Comparison of ENCODE assay signal across 10 cellular contexts in the genomic region with DNA sequence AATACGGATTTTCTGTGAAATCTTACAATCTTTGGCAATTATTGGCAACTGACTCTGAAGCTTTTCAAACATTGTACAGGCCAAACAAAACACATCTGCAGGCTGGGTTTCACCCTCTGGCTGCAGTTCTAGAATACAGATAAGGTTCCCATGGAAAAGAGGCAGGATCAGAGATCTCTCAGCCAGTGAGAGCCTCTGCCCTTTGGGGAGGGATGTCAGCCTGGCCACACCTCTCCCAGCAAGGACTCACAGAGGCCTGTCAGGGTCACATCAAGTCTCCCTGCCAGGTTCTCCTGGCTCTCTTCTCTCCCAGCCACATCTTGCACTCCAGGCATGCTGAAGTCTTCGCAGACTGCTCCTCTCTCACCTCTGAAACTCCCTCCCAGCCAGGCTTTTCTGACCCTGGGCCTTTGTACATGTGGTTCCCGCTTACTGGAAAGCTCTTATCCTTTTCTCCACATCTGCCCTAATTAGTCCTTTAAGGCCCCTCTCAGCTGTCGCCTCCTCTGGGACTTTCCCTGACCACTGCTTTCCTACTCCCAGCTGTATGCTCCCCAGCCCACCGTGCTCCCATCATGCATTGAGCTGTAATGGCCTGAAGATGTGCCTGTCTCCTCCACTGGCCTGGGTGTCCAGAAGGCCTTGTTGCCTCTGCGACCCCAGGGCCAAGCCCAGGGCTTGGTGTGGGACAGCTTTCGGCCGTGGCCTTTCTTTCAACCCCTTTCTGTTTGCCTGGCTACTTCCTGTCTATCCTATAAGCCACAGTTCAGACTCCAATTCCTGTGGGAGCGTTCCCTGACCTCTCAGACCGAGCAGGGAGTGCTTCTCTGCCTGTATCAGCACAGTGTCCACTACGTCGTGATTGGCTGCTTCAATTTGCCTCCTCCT. TPM values are rescaled to one million over a fixed set of nuclear protein-coding genes. Genes with fewer than 3 reads are reported as not detected.
DNase-seq lines count a peak whose midpoint lies in the region; ATAC-seq, FAIRE-seq and TF ChIP-seq lines count a peak whose summit lies in the region.
"Had no signal": no experiment of that assay in that cellular context is flagged by ENCODE, and none has a peak within 500 bp of the region (broad histone marks: within the 10 kb centered on the region; RNA-seq: fewer than 3 reads in every experiment).

No MANE protein-coding gene starts in this region.

- no peak overlapping the region for H3K4me2 ChIP-seq in endothelial cell of umbilical vein (ENCODE audit: insufficient read depth, low read length)

- dilution Hi-C loops in endothelial cell of umbilical vein (cut with MboI; ENCODE audit: extremely low pct_ligation_motif_present, low sequenced_read_pairs), result no loop called here

- no peaks in the 10 kb centered on the region for H3K79me2 ChIP-seq in endothelial cell of umbilical vein (ENCODE audit: control insufficient read depth, insufficient read depth, low read length)

- peak; percentile 44 for DNase-seq in AG09319 (ENCODE audit: extremely low read depth, low read depth)
- DNase-seq in NCI-H82 treated with DMSO at 0.1 percent for 48 hours (lab: John Stamatoyannopoulos, UW; ENCODE audit: unreplicated experiment), result peak; percentile 82
- DNase-seq in endothelial cell of umbilical vein (ENCODE audit: low read depth, low spot score), result peak; percentile 90
- DNase-seq in effector memory CD4-positive, alpha-beta T cell, result no peak
- DNase-seq in GF-D8 (lab: John Stamatoyannopoulos, UW), result no peak
- DNase-seq in activated effector memory CD4-positive, alpha-beta T cell treated with Interleukin-2 at 50 U/mL for 16 hours, result no peak
- DNase-seq: activated CD4-positive, alpha-beta T cell treated with anti-CD3 and anti-CD28 coated beads for 1 hour had no signal

- H3K4me3 ChIP-seq in endothelial cell of umbilical vein (replicated peaks in 1 of 3; ENCODE audit: insufficient read depth in 1 of 3, low read depth in 1 of 3, low read length in 3 of 3) (no peak overlapping the region), muscle layer of duodenum (ENCODE audit: low read depth in 1 of 2, low read length in 2 of 2) (no peak overlapping the region)
- H3K4me3 ChIP-seq in effector memory CD4-positive, alpha-beta T cell (ENCODE audit: insufficient read depth, low read depth, low read length, poor library complexity, severe bottlenecking), result no peak overlapping the region

- no peaks in the 10 kb centered on the region for H3K36me3 ChIP-seq in endothelial cell of umbilical vein (ENCODE audit: control insufficient read depth in 2 of 2, extremely low read depth in 1 of 2, insufficient read depth in 2 of 2, low read length in 2 of 2)
- H3K36me3 ChIP-seq in muscle layer of duodenum (ENCODE audit: control insufficient read depth in 1 of 2, insufficient read depth in 2 of 2, low read length in 2 of 2), result no peaks in the 10 kb centered on the region
- no peaks in the 10 kb centered on the region for H3K36me3 ChIP-seq in effector memory CD4-positive, alpha-beta T cell (ENCODE audit: control insufficient read depth, insufficient read depth, low read length)

- H3K27ac ChIP-seq in endothelial cell of umbilical vein (ENCODE audit: insufficient read depth, low read depth, low read length), result no peak overlapping the region
- peak overlapping the region; percentile 49 for H3K27ac ChIP-seq in muscle layer of duodenum (ENCODE audit: low read length)
- no peak overlapping the region for H3K27ac ChIP-seq in effector memory CD4-positive, alpha-beta T cell (ENCODE audit: insufficient read depth, low read length, poor library complexity, severe bottlenecking)

- no peak for TF ChIP-seq CTCF in AG09319 (IDR thresholded peaks at IDR 0.05; ENCODE audit: low read depth, low read length)
- TF ChIP-seq CTCF in endothelial cell of umbilical vein (IDR thresholded peaks at IDR 0.05; ENCODE audit: extremely low read depth in 1 of 2, insufficient read depth in 1 of 2, low read depth in 1 of 2, low read length in 2 of 2), result no peak

- H3K27me3 ChIP-seq in endothelial cell of umbilical vein (ENCODE audit: control insufficient read depth in 2 of 2, insufficient read depth in 2 of 2, low read length in 2 of 2) (peaks cover 0 to 1% of the 10 kb centered on the region in 2 experiments), muscle layer of duodenum (ENCODE audit: low read depth, low read length) (no peaks in the 10 kb centered on the region)
- no peaks in the 10 kb centered on the region for H3K27me3 ChIP-seq in effector memory CD4-positive, alpha-beta T cell (replicated peaks; ENCODE audit: control insufficient read depth, insufficient read depth, low read length, poor library complexity, severe bottlenecking)

- ATAC-seq in HG03354 (IDR thresholded peaks at IDR 0.05; ENCODE audit: poor library complexity, severe bottlenecking, unreplicated experiment), result no peak

- POLR2A ChIA-PET in endothelial cell of umbilical vein (lab: Charles Lee), result no interaction called here

- H4K20me1 ChIP-seq in endothelial cell of umbilical vein (replicated peaks; ENCODE audit: control insufficient read depth, extremely low read depth, insufficient read depth, low read length), result no peaks in the 10 kb centered on the region

- H3K4me1 ChIP-seq in endothelial cell of umbilical vein (ENCODE audit: control insufficient read depth, extremely low read depth, insufficient read depth, low read length) (peaks cover 11% of the 10 kb centered on the region), muscle layer of duodenum (ENCODE audit: control insufficient read depth in 1 of 2, insufficient read depth in 2 of 2, low read length in 2 of 2) (peaks cover 20 to 56% of the 10 kb centered on the region in 2 donors)
- no peaks in the 10 kb centered on the region for H3K4me1 ChIP-seq in effector memory CD4-positive, alpha-beta T cell (ENCODE audit: control insufficient read depth, insufficient read depth, low read length, poor library complexity, severe bottlenecking)

- no peak overlapping the region for H3K9ac ChIP-seq in endothelial cell of umbilical vein (replicated peaks; ENCODE audit: extremely low read depth, insufficient read depth, low read length)

- H3K9me3 ChIP-seq in endothelial cell of umbilical vein (replicated peaks; ENCODE audit: control insufficient read depth, insufficient read depth, low read length) (no peaks in the 10 kb centered on the region), muscle layer of duodenum (ENCODE audit: control insufficient read depth in 1 of 2, low read length in 2 of 2) (no peaks in the 10 kb centered on the region)
- no peaks in the 10 kb centered on the region for H3K9me3 ChIP-seq in effector memory CD4-positive, alpha-beta T cell (ENCODE audit: control insufficient read depth, low read length)

- H2AFZ ChIP-seq in endothelial cell of umbilical vein (ENCODE audit: low read depth, low read length), result peak overlapping the region; percentile 15

- no TSS peak for BruUV-seq in endothelial cell of umbilical vein (replicated peaks; lab: Mats Ljungman, UMichigan)

- CTCF ChIA-PET in endothelial cell of umbilical vein (lab: Charles Lee), result interaction anchor here (1.5 kb wide), 2 partner anchors 15 to 107 kb away, joined by 3 read pairs; no protein-coding TSS in a partner anchor

- intact Hi-C loops in endothelial cell of umbilical vein (cut with micrococcal nuclease), result loop anchor here (5.0 kb wide), 2 partner anchors 142 to 148 kb away; partner anchors contain the start of genes COPB2 and NMNAT3

- no peaks in the 10 kb centered on the region for H3K9me1 ChIP-seq in endothelial cell of umbilical vein (replicated peaks; ENCODE audit: control insufficient read depth, extremely low read depth, insufficient read depth, low read length)

- TF ChIP-seq POLR2A in endothelial cell of umbilical vein (IDR thresholded peaks at IDR 0.05; ENCODE audit: low read depth, low read length), result no peak

- FAIRE-seq in endothelial cell of umbilical vein (lab: Jason Lieb, UNC), result no peak

TF ChIP-seq in endothelial cell of umbilical vein, 7 proteins besides CTCF, POLR2A, EP300 and RAD21:
- TF ChIP-seq FOS (IDR thresholded peaks at IDR 0.05; ENCODE audit: borderline replicate concordance, insufficient read depth, low read length), result no peak
- no peak for TF ChIP-seq EZH2 (IDR thresholded peaks at IDR 0.05; ENCODE audit: borderline replicate concordance, low read depth, low read length, severe bottlenecking)
- no peak for TF ChIP-seq POLR2AphosphoS5 (IDR thresholded peaks at IDR 0.05; ENCODE audit: insufficient read depth, low read depth, low read length)
- TF ChIP-seq JUN (IDR thresholded peaks at IDR 0.05; ENCODE audit: borderline replicate concordance, insufficient read depth, insufficient read length, low read depth), result no peak
- TF ChIP-seq MYC (IDR thresholded peaks at IDR 0.05; ENCODE audit: low read depth, low read length), result no peak
- TF ChIP-seq GATA2 (IDR thresholded peaks at IDR 0.05; ENCODE audit: insufficient read depth, insufficient read length, low read depth, low read length), result no peak
- TF ChIP-seq, protein P1, sequence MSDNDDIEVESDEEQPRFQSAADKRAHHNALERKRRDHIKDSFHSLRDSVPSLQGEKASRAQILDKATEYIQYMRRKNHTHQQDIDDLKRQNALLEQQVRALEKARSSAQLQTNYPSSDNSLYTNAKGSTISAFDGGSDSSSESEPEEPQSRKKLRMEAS (IDR thresholded peaks at IDR 0.05; ENCODE audit: insufficient read depth, insufficient read length), result no peak

RNA-seq across cellular contexts. Expression of gene RBP1, which starts 4.3 kb away (rescaled TPM):
- total RNA-seq in endothelial cell of umbilical vein, result 5.3 and 16.8 TPM in 2 replicates
- 35.0 and 37.9 TPM in 2 replicates for polyA plus RNA-seq in endothelial cell of umbilical vein
- polyA plus RNA-seq in endothelial cell of umbilical vein (2011; cell fraction: cytosol; rRNA removed), result 42.6 and 44.3 TPM in 2 replicates
- 16.3 and 25.7 TPM in 2 replicates for polyA plus RNA-seq in endothelial cell of umbilical vein (2011; cell fraction: nucleus; rRNA removed)
- 2.7 and 6.0 TPM in 2 replicates for polyA plus RNA-seq in endothelial cell of umbilical vein (2012)
- 16.9 and 31.4 TPM in 2 replicates for polyA minus RNA-seq in endothelial cell of umbilical vein
- polyA minus RNA-seq in endothelial cell of umbilical vein (2011; cell fraction: cytosol; rRNA and poly(A)+ RNA removed), result not detected
- 5.8 and 6.9 TPM in 2 replicates for polyA minus RNA-seq in endothelial cell of umbilical vein (2011; cell fraction: nucleus; rRNA and poly(A)+ RNA removed)

RNA-seq across cellular contexts. Expression of gene RBP2, which starts 58.9 kb away (rescaled TPM):
- total RNA-seq in endothelial cell of umbilical vein, result not detected in 2 replicates
- not detected in 2 replicates for polyA plus RNA-seq in endothelial cell of umbilical vein
- polyA plus RNA-seq in endothelial cell of umbilical vein (2011; cell fraction: cytosol; rRNA removed), result not detected in 2 replicates
- not detected in 2 replicates for polyA plus RNA-seq in endothelial cell of umbilical vein (2011; cell fraction: nucleus; rRNA removed)
- not detected in 2 replicates for polyA plus RNA-seq in endothelial cell of umbilical vein (2012)
- not detected in 2 replicates for polyA minus RNA-seq in endothelial cell of umbilical vein
- not detected for polyA minus RNA-seq in endothelial cell of umbilical vein (2011; cell fraction: cytosol; rRNA and poly(A)+ RNA removed)
- polyA minus RNA-seq in endothelial cell of umbilical vein (2011; cell fraction: nucleus; rRNA and poly(A)+ RNA removed), result not detected in 2 replicates
- polyA plus RNA-seq: BJ had no signal

Comparison
In these comparisons a context has a peak if more than half of its experiments do, and no peak if none do; other contexts are left out.
1. DNase-seq: peak in AG09319 (single experiment), NCI-H82 treated with DMSO at 0.1 percent for 48 hours (single experiment) and endothelial cell of umbilical vein (single experiment); none in effector memory CD4-positive, alpha-beta T cell (0 of 3), GF-D8 (single experiment) and activated effector memory CD4-positive, alpha-beta T cell treated with Interleukin-2 at 50 U/mL for 16 hours (single experiment).